Comparison of ENCODE assay signal across 1 cellular context in genomic region chr12:51906452-51907082, GRCh38.
TF ChIP-seq lines count a peak whose summit lies in the region.

No MANE protein-coding gene starts in this region.

TF ChIP-seq in K562, 482 proteins besides CTCF, POLR2A, EP300 and RAD21:
- TF ChIP-seq FIP1L1 (IDR thresholded peaks at IDR 0.05; ENCODE audit: low read depth, low read length, poor library complexity, severe bottlenecking) (no peak), ZZZ3 (IDR thresholded peaks at IDR 0.05) (no peak), OTX1 (CRISPR knock-in tag; IDR thresholded peaks at IDR 0.05) (no peak), MCM3 (IDR thresholded peaks at IDR 0.05) (no peak), KDM2B (CRISPR knock-in tag; IDR thresholded peaks at IDR 0.05) (no peak), SMARCA5 (IDR thresholded peaks at IDR 0.05) (0 out of 2 replicates have a peak, but pooled peaks have one; percentile 2)
- TF ChIP-seq, protein P1, sequence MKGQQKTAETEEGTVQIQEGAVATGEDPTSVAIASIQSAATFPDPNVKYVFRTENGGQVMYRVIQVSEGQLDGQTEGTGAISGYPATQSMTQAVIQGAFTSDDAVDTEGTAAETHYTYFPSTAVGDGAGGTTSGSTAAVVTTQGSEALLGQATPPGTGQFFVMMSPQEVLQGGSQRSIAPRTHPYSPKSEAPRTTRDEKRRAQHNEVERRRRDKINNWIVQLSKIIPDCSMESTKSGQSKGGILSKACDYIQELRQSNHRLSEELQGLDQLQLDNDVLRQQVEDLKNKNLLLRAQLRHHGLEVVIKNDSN (CRISPR knock-in tag; IDR thresholded peaks at IDR 0.05) = no peak
